In genomic region chr9:95147452-95147851, GRCh38 we compare ENCODE assay signal across 17 cellular contexts.
"Had no signal": no experiment of that assay in that cellular context is flagged by ENCODE, and none has a peak within 500 bp of the region (broad histone marks: within the 10 kb centered on the region; RNA-seq: fewer than 3 reads in every experiment).

No MANE protein-coding gene starts in this region.

- H3K4me3 ChIP-seq: esophagus muscularis mucosa, gastroesophageal sphincter, lung, right atrium auricular region had no signal

- H3K9me3 ChIP-seq: esophagus muscularis mucosa, gastroesophageal sphincter, neutrophil, right atrium auricular region had no signal

- H3K27ac Mint-ChIP-seq: activated CD4-positive, alpha-beta memory T cell treated with anti-CD3 and anti-CD28 coated beads for 36 hours; activated naive CD8-positive, alpha-beta T cell; stimulated activated memory B cell treated with anti-CD40 and anti-IgM and Interleukin-4, amounts not matched to agents 10 μg/mL and 1 μg/mL and 100 μg/mL, for 72 hours; type B pancreatic cell had no signal

- H3K4me1 Mint-ChIP-seq: stimulated activated memory B cell treated with anti-CD40 and anti-IgM and Interleukin-4, amounts not matched to agents 10 μg/mL and 1 μg/mL and 100 μg/mL, for 72 hours had no signal

- H3K36me3 ChIP-seq: esophagus muscularis mucosa, neutrophil, right atrium auricular region had no signal

- H3K4me3 Mint-ChIP-seq: activated CD4-positive, alpha-beta memory T cell treated with anti-CD3 and anti-CD28 coated beads for 36 hours; activated naive CD8-positive, alpha-beta T cell; naive B cell; stimulated activated memory B cell treated with anti-CD40 and anti-IgM and Interleukin-4, amounts not matched to agents 10 μg/mL and 1 μg/mL and 100 μg/mL, for 72 hours; type B pancreatic cell had no signal

- DNase-seq: activated CD4-positive, alpha-beta memory T cell treated with anti-CD3 and anti-CD28 coated beads for 36 hours; activated CD4-positive, alpha-beta T cell treated with anti-CD3 and anti-CD28 coated beads for 1 hour; activated gamma-delta T cell; activated T-cell treated with anti-CD3 and anti-CD28 coated beads, Interleukin-2, amount 50 U/mL, for 48 hours; aorta; kidney glomerular epithelial cell; naive B cell; posterior cingulate gyrus had no signal

- H3K9me3 Mint-ChIP-seq: activated CD4-positive, alpha-beta memory T cell treated with anti-CD3 and anti-CD28 coated beads for 36 hours; naive B cell; stimulated activated memory B cell treated with anti-CD40 and anti-IgM and Interleukin-4, amounts not matched to agents 10 μg/mL and 1 μg/mL and 100 μg/mL, for 72 hours; type B pancreatic cell had no signal

- H3K27me3 Mint-ChIP-seq: activated CD4-positive, alpha-beta memory T cell treated with anti-CD3 and anti-CD28 coated beads for 36 hours; activated naive CD8-positive, alpha-beta T cell; naive B cell; stimulated activated memory B cell treated with anti-CD40 and anti-IgM and Interleukin-4, amounts not matched to agents 10 μg/mL and 1 μg/mL and 100 μg/mL, for 72 hours; type B pancreatic cell had no signal

- FAIRE-seq: bronchial epithelial cell had no signal

- H3K36me3 Mint-ChIP-seq: activated CD4-positive, alpha-beta memory T cell treated with anti-CD3 and anti-CD28 coated beads for 36 hours had no signal

- H3K27ac ChIP-seq: esophagus muscularis mucosa, gastroesophageal sphincter, neutrophil, right atrium auricular region had no signal

- H3K27me3 ChIP-seq: esophagus muscularis mucosa, gastroesophageal sphincter, neutrophil, right atrium auricular region had no signal
